In the genomic region with DNA sequence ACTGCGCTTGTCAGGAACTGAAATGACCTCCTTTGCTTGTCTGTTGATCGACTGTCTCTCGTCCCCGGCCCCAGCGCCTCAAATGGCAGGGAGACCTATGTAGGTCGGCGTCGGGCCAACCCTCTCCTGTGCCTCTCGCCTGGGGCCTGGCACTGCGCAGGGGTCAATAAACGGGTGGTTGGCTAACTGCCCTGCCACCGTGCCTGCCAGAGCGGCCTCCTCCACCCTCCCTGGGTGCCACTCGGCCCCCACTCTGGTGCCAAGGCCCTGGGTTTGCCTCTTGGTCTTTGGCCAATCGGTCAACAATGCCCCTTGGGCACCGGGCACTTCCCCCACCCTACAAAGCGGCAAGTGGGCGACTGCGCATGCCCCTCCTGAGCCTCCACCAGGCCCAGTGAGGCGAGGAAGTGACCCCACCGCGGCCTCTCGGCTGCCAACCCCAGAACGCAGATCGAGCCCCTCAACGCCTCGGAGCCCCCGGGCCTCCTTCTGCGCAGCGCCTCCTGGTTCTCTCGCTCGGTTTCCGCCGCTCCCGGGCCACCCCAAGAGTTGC, we compare ENCODE assay signal across 8 cellular contexts. TPM values are rescaled to one million over a fixed set of nuclear protein-coding genes. Genes with fewer than 3 reads are reported as not detected.
DNase-seq lines count a peak whose midpoint lies in the region; ATAC-seq, FAIRE-seq and TF ChIP-seq lines count a peak whose summit lies in the region.

No MANE protein-coding gene starts in this region.

- TF ChIP-seq CTCF in testis (IDR thresholded peaks at IDR 0.05): no peak

- WGBS in testis, 2 donors: 1% methylated on average over 30 to 35 of the region's 35 CpGs

- peak overlapping the region; percentile 89 to 99 for H3K9ac ChIP-seq in mucosa of rectum (ENCODE audit: low read depth in 1 of 2, low read length in 2 of 2)

- H3K4me3 ChIP-seq in ACC112 (ENCODE audit: low read depth, low read length) (peak overlapping the region; percentile 81), mucosa of rectum (ENCODE audit: low read length in 2 of 2) (peak overlapping the region; percentile 88 to 91), testis (peak overlapping the region; percentile 92 to 97)

- ATAC-seq in HG02840 (IDR thresholded peaks at IDR 0.05; ENCODE audit: low FRiP score, unreplicated experiment) (peak; percentile 44), esophagus mucosa (peak; percentile 37)

- H3K79me2 ChIP-seq in ACC112 (ENCODE audit: control insufficient read depth, insufficient read depth, low read length, unreplicated experiment): peaks cover 46% of the 10 kb centered on the region

- H3K27ac ChIP-seq in ACC112 (ENCODE audit: low read depth, low read length) (peak overlapping the region; percentile 81), mucosa of rectum (ENCODE audit: low read depth in 2 of 2, low read length in 2 of 2) (peak overlapping the region; percentile 95), testis (peak overlapping the region; percentile 84 to 93)

- no peaks in the 10 kb centered on the region for H3K27me3 ChIP-seq in ACC112 (ENCODE audit: insufficient read depth, low read length)
- no peaks in the 10 kb centered on the region for H3K27me3 ChIP-seq in mucosa of rectum (ENCODE audit: control insufficient read depth in 2 of 2, insufficient read depth in 2 of 2, low read length in 2 of 2)
- no peaks in the 10 kb centered on the region for H3K27me3 ChIP-seq in testis

- FAIRE-seq in GM12891 (lab: Jason Lieb, UNC): no peak

- H3K9me3 ChIP-seq in mucosa of rectum (ENCODE audit: control insufficient read depth in 2 of 2, low read length in 2 of 2): no peaks in the 10 kb centered on the region
- no peaks in the 10 kb centered on the region for H3K9me3 ChIP-seq in testis

- TF ChIP-seq POLR2A in GM12891 (IDR thresholded peaks at IDR 0.05; ENCODE audit: low read depth, low read length): peak; percentile 16; the same call in 1 of the 2 replicates
- TF ChIP-seq POLR2A in testis (IDR thresholded peaks at IDR 0.05): no peak

- peak; percentile 59 for DNase-seq in GM12891 (ENCODE audit: insufficient read length, low spot score)
- DNase-seq in NCI-H2196 treated with DMSO at 0.1 percent for 48 hours (lab: John Stamatoyannopoulos, UW; ENCODE audit: unreplicated experiment): peak; percentile 88
- peak; percentile 35 for DNase-seq in activated T-cell treated with anti-CD3 and anti-CD28 coated beads for 48 hours (ENCODE audit: low read depth)
- peak; percentile 81 for DNase-seq in testis

- H3K4me1 ChIP-seq in ACC112 (ENCODE audit: control insufficient read depth, insufficient read depth, low read length, unreplicated experiment): peaks cover 2% of the 10 kb centered on the region
- H3K4me1 ChIP-seq in mucosa of rectum (ENCODE audit: control insufficient read depth in 2 of 2, insufficient read depth in 2 of 2, low read length in 2 of 2): peaks cover 11 to 18% of the 10 kb centered on the region in 2 donors
- peaks cover 13% of the 10 kb centered on the region for H3K4me1 ChIP-seq in testis

- H3K36me3 ChIP-seq in ACC112 (ENCODE audit: insufficient read depth, low read length) (no peaks in the 10 kb centered on the region), mucosa of rectum (ENCODE audit: control insufficient read depth in 2 of 2, insufficient read depth in 2 of 2, low read length in 2 of 2) (peaks cover 12% of the 10 kb centered on the region in 2 donors), testis (ENCODE audit: low read depth, missing control alignments) (no peaks in the 10 kb centered on the region)

- peak overlapping the region; percentile 40 for H2AFZ ChIP-seq in ACC112 (ENCODE audit: low read length, unreplicated experiment)

- intact Hi-C loops in testis (cut with DNase I; ENCODE audit: low total_unique reads): no loop called here

TF ChIP-seq in GM12891, 5 proteins besides CTCF, POLR2A, EP300 and RAD21:
- TF ChIP-seq TAF1 (IDR thresholded peaks at IDR 0.05; ENCODE audit: low read depth, low read length): no peak
- TF ChIP-seq POU2F2 (IDR thresholded peaks at IDR 0.05; ENCODE audit: low read depth, low read length): no peak
- peak; percentile 33 for TF ChIP-seq PAX5 (IDR thresholded peaks at IDR 0.05; ENCODE audit: insufficient read depth, low read length, severe bottlenecking)
- peak; percentile 48 for TF ChIP-seq SPI1 (IDR thresholded peaks at IDR 0.05; ENCODE audit: low read depth, low read length)
- no peak for TF ChIP-seq POLR2AphosphoS5 (IDR thresholded peaks at IDR 0.05; ENCODE audit: low read depth, low read length)
TF ChIP-seq in GM12891: peak in this region for 2.

RNA-seq across cellular contexts. Expression of a gene that starts 1.1 kb away (rescaled TPM):
- polyA plus RNA-seq in GM12891 (2012; ENCODE audit: low read depth, missing spikeins): 34.5 TPM
- 60.6 TPM for total RNA-seq in esophagus mucosa
- 10 to 100 TPM; 40.7 to 61.0 TPM for total RNA-seq in testis
- 54.1 TPM for polyA plus RNA-seq in testis (ENCODE audit: insufficient read depth, low read depth, low replicate concordance)

RNA-seq across cellular contexts. Expression of a gene that starts 15.2 kb away (rescaled TPM):
- polyA plus RNA-seq in GM12891 (2012; ENCODE audit: low read depth, missing spikeins): 0.06 TPM
- 7.9 TPM for total RNA-seq in esophagus mucosa
- total RNA-seq in testis: under 1 TPM; 0.12 to 0.31 TPM
- 0.61 TPM for polyA plus RNA-seq in testis (ENCODE audit: insufficient read depth, low read depth, low replicate concordance)

RNA-seq across cellular contexts. Expression of a gene that starts 41.7 kb away (rescaled TPM):
- polyA plus RNA-seq in GM12891 (2012; ENCODE audit: low read depth, missing spikeins): 18.2 TPM
- total RNA-seq in esophagus mucosa: 42.2 TPM
- 10 to 100 TPM; 80.5 to 97.1 TPM for total RNA-seq in testis
- 167 TPM for polyA plus RNA-seq in testis (ENCODE audit: insufficient read depth, low read depth, low replicate concordance)

Comparison
In these comparisons a context has a peak if more than half of its experiments do, and no peak if none do; other contexts are left out.
1. Peak in every context shown above with its lines: DNase-seq, ATAC-seq, H3K4me3 ChIP-seq and H3K27ac ChIP-seq.
2. DNase-seq: peak in every context shown above with its lines; median percentile 88 in NCI-H2196 treated with DMSO at 0.1 percent for 48 hours; 81 in testis; 59 in GM12891; 35 in activated T-cell treated with anti-CD3 and anti-CD28 coated beads for 48 hours.